In genomic region chr6:112428477-112428876, GRCh38 we compare ENCODE assay signal across 24 cellular contexts.
A peak's percentile ranks its signal among the peaks of the same experiment; 100 is the strongest.
DNase-seq lines count a peak whose midpoint lies in the region; ATAC-seq, FAIRE-seq and TF ChIP-seq lines count a peak whose summit lies in the region.
"Had no signal": no experiment of that assay in that cellular context is flagged by ENCODE, and none has a peak within 500 bp of the region (broad histone marks: within the 10 kb centered on the region; RNA-seq: fewer than 3 reads in every experiment).

No MANE protein-coding gene starts in this region.

- ATAC-seq in K562 (no peak), sciatic nerve (no peak), GM18520 (IDR thresholded peaks at IDR 0.05; ENCODE audit: unreplicated experiment) (no peak)
- ATAC-seq: GM12878 had no signal

- intact Hi-C loops in K562 (cut with micrococcal nuclease) (no loop called here), sciatic nerve (cut with DNase I) (no loop called here)

- DNase-seq in K562 (ENCODE audit: extremely low read depth in 1 of 4, low spot score in 3 of 4) (no peak), fibroblast of pulmonary artery (ENCODE audit: low read depth) (peak; percentile 11), neural progenitor cell (ENCODE audit: low spot score) (no peak), sciatic nerve (ENCODE audit: low spot score) (no peak), NCI-H2171 (lab: John Stamatoyannopoulos, UW) (no peak)
- DNase-seq: 8988T; C1 segment of cervical spinal cord; CD4-positive, alpha-beta memory T cell; CD4-positive, CD25-positive, alpha-beta regulatory T cell; CD8-positive, alpha-beta memory T cell; DMS 273 treated with DMSO at 0.1 percent for 48 hours; DMS153; DMS79; DND-41; GDM1 had no signal

- no peaks in the 10 kb centered on the region for H3K27me3 ChIP-seq in K562 (ENCODE audit: control insufficient read depth in 2 of 2, insufficient read depth in 2 of 2, low read length in 2 of 2)
- no peaks in the 10 kb centered on the region for H3K27me3 ChIP-seq in neural progenitor cell
- H3K27me3 ChIP-seq: BE2C, BLaER1 had no signal

- H3K4me3 Mint-ChIP-seq in neural progenitor cell = no peak overlapping the region
- H3K4me3 Mint-ChIP-seq: CD14-positive monocyte; CD4-positive, alpha-beta memory T cell; CD4-positive, CD25-positive, alpha-beta regulatory T cell; CD8-positive, alpha-beta memory T cell had no signal

- H3K36me3 ChIP-seq in HEK293 (ENCODE audit: control insufficient read depth in 2 of 2, insufficient read depth in 1 of 2, low read length in 2 of 2) (no peaks in the 10 kb centered on the region), K562 (ENCODE audit: control insufficient read depth, insufficient read depth, low read length) (no peaks in the 10 kb centered on the region), neural progenitor cell (no peaks in the 10 kb centered on the region)
- H3K36me3 ChIP-seq: BE2C, BLaER1 had no signal

- H3K27ac Mint-ChIP-seq in neural progenitor cell = no peak overlapping the region
- H3K27ac Mint-ChIP-seq: CD14-positive monocyte; CD4-positive, alpha-beta memory T cell; CD4-positive, CD25-positive, alpha-beta regulatory T cell; CD8-positive, alpha-beta memory T cell had no signal

- TF ChIP-seq EP300 in K562 (IDR thresholded peaks at IDR 0.05; ENCODE audit: low read length) = no peak

- H3F3A ChIP-seq in neural progenitor cell (ENCODE audit: low read depth) = no peaks in the 10 kb centered on the region

- no peaks in the 10 kb centered on the region for H4K20me1 ChIP-seq in K562 (replicated peaks; ENCODE audit: control insufficient read depth, insufficient read depth, low read length)
- no peaks in the 10 kb centered on the region for H4K20me1 ChIP-seq in neural progenitor cell (ENCODE audit: low read depth)
- H4K20me1 ChIP-seq: BLaER1 had no signal

- peaks cover 2% of the 10 kb centered on the region for H3K27me3 Mint-ChIP-seq in neural progenitor cell (ENCODE audit: insufficient read depth, low read depth)
- H3K27me3 Mint-ChIP-seq: CD4-positive, CD25-positive, alpha-beta regulatory T cell; CD8-positive, alpha-beta memory T cell had no signal

- peaks cover 6% of the 10 kb centered on the region for H3K4me1 Mint-ChIP-seq in neural progenitor cell
- H3K4me1 Mint-ChIP-seq: CD14-positive monocyte; CD4-positive, alpha-beta memory T cell; CD4-positive, CD25-positive, alpha-beta regulatory T cell; CD8-positive, alpha-beta memory T cell had no signal

- BruUV-seq in K562 (replicated peaks; lab: Mats Ljungman, UMichigan) = no TSS peak

- H3K79me2 ChIP-seq in K562 (ENCODE audit: control insufficient read depth, insufficient read depth, low read length) = no peaks in the 10 kb centered on the region
- H3K79me2 ChIP-seq in neural progenitor cell (ENCODE audit: low read depth) = no peaks in the 10 kb centered on the region

- no peaks in the 10 kb centered on the region for H3K9me1 ChIP-seq in K562 (ENCODE audit: control insufficient read depth, insufficient read depth, low read length)

- WGBS in K562 (ENCODE audit: insufficient coverage, low coverage, missing lambda C conversion rate) = 0% methylated on average over 2 of the region's 2 CpGs

- peaks cover 7% of the 10 kb centered on the region for H3K36me3 Mint-ChIP-seq in neural progenitor cell
- H3K36me3 Mint-ChIP-seq: CD14-positive monocyte; CD4-positive, alpha-beta memory T cell; CD4-positive, CD25-positive, alpha-beta regulatory T cell; CD8-positive, alpha-beta memory T cell had no signal

- H3K4me3 ChIP-seq in HEK293 (ENCODE audit: low read depth, low read length) (no peak overlapping the region), K562 (no peak overlapping the region), fibroblast of pulmonary artery (replicated peaks; ENCODE audit: low read depth, low read length) (no peak overlapping the region), neural progenitor cell (no peak overlapping the region)
- H3K4me3 ChIP-seq: BLaER1, GM12878 had no signal

- FAIRE-seq in K562 (lab: Jason Lieb, UNC) = no peak
- FAIRE-seq: A204.1, GM12878, GM12892, GM18507 had no signal

- no peak overlapping the region for H3K4me2 ChIP-seq in K562 (ENCODE audit: insufficient read depth, low read length)
- H3K4me2 ChIP-seq in neural progenitor cell = no peak overlapping the region
- H3K4me2 ChIP-seq: BLaER1 had no signal

- TF ChIP-seq CTCF in HEK293 (tag by site-specific recombination; IDR thresholded peaks at IDR 0.05) (no peak), K562 (IDR thresholded peaks at IDR 0.05 in 2 of 3, conservative IDR thresholded peaks at IDR 0.05 in 1 of 3; ENCODE audit: insufficient read depth in 2 of 3, low read depth in 1 of 3, low read length in 3 of 3) (no peak), fibroblast of pulmonary artery (IDR thresholded peaks at IDR 0.05; ENCODE audit: low read length, missing control alignments) (no peak), neural progenitor cell (IDR thresholded peaks at IDR 0.05) (no peak)

- no peaks in the 10 kb centered on the region for H3K9me3 ChIP-seq in HEK293 (ENCODE audit: control insufficient read depth, insufficient read depth, low read depth, low read length)
- no peaks in the 10 kb centered on the region for H3K9me3 ChIP-seq in K562 (replicated peaks; ENCODE audit: control insufficient read depth, insufficient read depth, low read depth, low read length)
- no peaks in the 10 kb centered on the region for H3K9me3 ChIP-seq in neural progenitor cell (ENCODE audit: low read depth)
- H3K9me3 ChIP-seq: BE2C had no signal

- H3K9me3 Mint-ChIP-seq in neural progenitor cell = peaks cover 37% of the 10 kb centered on the region

- POLR2A ChIA-PET in HEK293 (lab: Yijun Ruan, JAX) = no interaction called here
- POLR2A ChIA-PET in K562 (lab: Yijun Ruan, JAX) = no interaction called here

- no peak overlapping the region for H3K9ac ChIP-seq in K562 (ENCODE audit: insufficient read depth in 1 of 2, low read depth in 2 of 2, low read length in 2 of 2)
- H3K9ac ChIP-seq in neural progenitor cell = no peak overlapping the region
- H3K9ac ChIP-seq: BLaER1 had no signal

- peaks cover 16% of the 10 kb centered on the region for H3K4me1 ChIP-seq in HEK293 (ENCODE audit: control insufficient read depth, insufficient read depth, low read length)
- H3K4me1 ChIP-seq in K562 (replicated peaks in 1 of 2; ENCODE audit: control insufficient read depth in 2 of 2, insufficient read depth in 2 of 2, low read length in 2 of 2) = no peaks in the 10 kb centered on the region
- no peaks in the 10 kb centered on the region for H3K4me1 ChIP-seq in neural progenitor cell
- H3K4me1 ChIP-seq: BE2C, BLaER1 had no signal

- no peak for TF ChIP-seq RAD21 in K562 (CRISPR knock-in tag; conservative IDR thresholded peaks at IDR 0.05 in 1 of 2, IDR thresholded peaks at IDR 0.05 in 1 of 2)

- no peak overlapping the region for H2AFZ ChIP-seq in K562 (ENCODE audit: low read depth, low read length)
- peak overlapping the region; percentile 73 for H2AFZ ChIP-seq in neural progenitor cell (replicated peaks)

- TF ChIP-seq POLR2A in K562 (conservative IDR thresholded peaks at IDR 0.05) = no peak

- in situ Hi-C loops in K562 (cut with MboI) = no loop called here

- CTCF ChIA-PET in HEK293 (lab: Yijun Ruan, JAX) (interaction anchor here (0.6 to 1.0 kb wide), 2 partner anchors 12 to 193 kb away, joined by 3 read pairs; no protein-coding TSS in a partner anchor), K562 (lab: Yijun Ruan, JAX; ENCODE audit: low intra/inter-chr PET ratio) (no interaction called here)

- H3K27ac ChIP-seq in HEK293 (ENCODE audit: extremely low read depth, low read depth, low read length) (no peak overlapping the region), K562 (ENCODE audit: extremely low read depth, low read depth, low read length) (no peak overlapping the region), neural progenitor cell (no peak overlapping the region)
- H3K27ac ChIP-seq: BLaER1 had no signal

TF ChIP-seq in HEK293, 187 proteins besides CTCF, POLR2A, EP300 and RAD21:
- no peak for TF ChIP-seq ZNF10 (tag by site-specific recombination; IDR thresholded peaks at IDR 0.05)
- TF ChIP-seq, protein P1, sequence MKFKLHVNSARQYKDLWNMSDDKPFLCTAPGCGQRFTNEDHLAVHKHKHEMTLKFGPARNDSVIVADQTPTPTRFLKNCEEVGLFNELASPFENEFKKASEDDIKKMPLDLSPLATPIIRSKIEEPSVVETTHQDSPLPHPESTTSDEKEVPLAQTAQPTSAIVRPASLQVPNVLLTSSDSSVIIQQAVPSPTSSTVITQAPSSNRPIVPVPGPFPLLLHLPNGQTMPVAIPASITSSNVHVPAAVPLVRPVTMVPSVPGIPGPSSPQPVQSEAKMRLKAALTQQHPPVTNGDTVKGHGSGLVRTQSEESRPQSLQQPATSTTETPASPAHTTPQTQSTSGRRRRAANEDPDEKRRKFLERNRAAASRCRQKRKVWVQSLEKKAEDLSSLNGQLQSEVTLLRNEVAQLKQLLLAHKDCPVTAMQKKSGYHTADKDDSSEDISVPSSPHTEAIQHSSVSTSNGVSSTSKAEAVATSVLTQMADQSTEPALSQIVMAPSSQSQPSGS (tag by site-specific recombination; IDR thresholded peaks at IDR 0.05; ENCODE audit: low read depth) = peak; percentile 87

TF ChIP-seq in K562, 482 proteins besides CTCF, POLR2A, EP300 and RAD21:
- TF ChIP-seq IRF2 (CRISPR knock-in tag; IDR thresholded peaks at IDR 0.05) = no peak
- TF ChIP-seq ATF3 (IDR thresholded peaks at IDR 0.05) = peak; percentile 47; the same call in 1 of the 2 replicates
- no peak for TF ChIP-seq ATF3 (CRISPR knock-in tag; conservative IDR thresholded peaks at IDR 0.05)
